In the genomic region with DNA sequence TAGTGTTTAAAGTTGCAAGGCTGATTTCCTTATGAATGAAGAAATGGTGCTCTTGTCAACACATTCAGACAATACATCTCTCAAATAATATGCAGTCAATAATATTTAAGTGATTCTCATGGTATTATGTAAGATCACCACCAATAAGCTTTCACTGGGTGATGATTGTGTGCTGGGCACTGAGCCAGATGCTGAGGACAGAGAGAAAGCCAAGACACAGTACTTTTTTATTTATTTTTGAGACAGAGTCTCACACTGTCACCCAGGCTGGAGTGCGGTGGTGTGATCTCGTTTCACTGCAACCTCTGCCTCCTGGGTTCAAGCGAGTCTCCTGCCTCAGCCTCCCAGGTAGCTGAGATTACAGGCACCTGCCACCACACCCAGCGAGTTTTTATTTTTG, we compare ENCODE assay signal across 12 cellular contexts.
"Had no signal": no experiment of that assay in that cellular context is flagged by ENCODE, and none has a peak within 500 bp of the region (broad histone marks: within the 10 kb centered on the region; RNA-seq: fewer than 3 reads in every experiment).

No MANE protein-coding gene starts in this region.

- H3K27ac ChIP-seq: gastroesophageal sphincter, testis had no signal

- H3K9me3 Mint-ChIP-seq: activated naive CD4-positive, alpha-beta T cell treated with anti-CD3 and anti-CD28 coated beads, Interleukin-2, amount 50 U/mL, for 24 hours; activated T-helper 17 cell treated with anti-CD3 and anti-CD28 coated beads, Interleukin-2, amount 50 U/mL, for 72 hours; neural crest cell; stimulated activated naive CD8-positive, alpha-beta T cell treated with anti-CD3 and anti-CD28 coated beads, Interleukin-15, Interleukin-2, amounts not matched to agents 100 ng/mL and 50 ng/mL, for 24 hours had no signal

- H3K4me1 Mint-ChIP-seq: activated naive CD4-positive, alpha-beta T cell treated with anti-CD3 and anti-CD28 coated beads, Interleukin-2, amount 50 U/mL, for 24 hours; activated T-helper 17 cell treated with anti-CD3 and anti-CD28 coated beads, Interleukin-2, amount 50 U/mL, for 72 hours; central memory CD8-positive, alpha-beta T cell; neural crest cell had no signal

- ATAC-seq: activated CD8-positive, alpha-beta T cell treated with anti-CD3 and anti-CD28 coated beads, Interleukin-2, amount 10 ng/mL, durations not matched to agents 7 days and 5 days; activated T-helper 17 cell treated with anti-CD3 and anti-CD28 coated beads, Interleukin-2, amount 50 U/mL, for 72 hours; gastroesophageal sphincter; left ventricle myocardium superior had no signal

- H3K27me3 Mint-ChIP-seq: activated T-helper 17 cell treated with anti-CD3 and anti-CD28 coated beads, Interleukin-2, amount 50 U/mL, for 72 hours; central memory CD8-positive, alpha-beta T cell; stimulated activated naive CD8-positive, alpha-beta T cell treated with anti-CD3 and anti-CD28 coated beads, Interleukin-15, Interleukin-2, amounts not matched to agents 100 ng/mL and 50 ng/mL, for 24 hours had no signal

- DNase-seq: activated CD4-positive, alpha-beta T cell treated with anti-CD3 and anti-CD28 coated beads for 4 hours; activated CD8-positive, alpha-beta T cell treated with anti-CD3 and anti-CD28 coated beads, Interleukin-2, amount 10 ng/mL, durations not matched to agents 7 days and 5 days; effector memory CD4-positive, alpha-beta T cell; left ventricle myocardium superior; stimulated activated CD4-positive, alpha-beta T cell treated with anti-CD3 and anti-CD28 coated beads, Interleukin-4, amount 100 ng/mL, for 1 hour; testis had no signal

- H3K27ac Mint-ChIP-seq: activated CD8-positive, alpha-beta T cell treated with anti-CD3 and anti-CD28 coated beads, Interleukin-2, amount 10 ng/mL, durations not matched to agents 7 days and 5 days; activated naive CD4-positive, alpha-beta T cell treated with anti-CD3 and anti-CD28 coated beads, Interleukin-2, amount 50 U/mL, for 24 hours; activated T-helper 17 cell treated with anti-CD3 and anti-CD28 coated beads, Interleukin-2, amount 50 U/mL, for 72 hours; stimulated activated naive CD8-positive, alpha-beta T cell treated with anti-CD3 and anti-CD28 coated beads, Interleukin-15, Interleukin-2, amounts not matched to agents 100 ng/mL and 50 ng/mL, for 24 hours had no signal

- H3K36me3 Mint-ChIP-seq: activated naive CD4-positive, alpha-beta T cell treated with anti-CD3 and anti-CD28 coated beads, Interleukin-2, amount 50 U/mL, for 24 hours had no signal

- H3K4me3 ChIP-seq: gastroesophageal sphincter, testis had no signal

- H3K9me3 ChIP-seq: gastroesophageal sphincter, testis had no signal

- H3K4me3 Mint-ChIP-seq: activated CD8-positive, alpha-beta T cell treated with anti-CD3 and anti-CD28 coated beads, Interleukin-2, amount 10 ng/mL, durations not matched to agents 7 days and 5 days; activated naive CD4-positive, alpha-beta T cell treated with anti-CD3 and anti-CD28 coated beads, Interleukin-2, amount 50 U/mL, for 24 hours; activated T-helper 17 cell treated with anti-CD3 and anti-CD28 coated beads, Interleukin-2, amount 50 U/mL, for 72 hours; central memory CD8-positive, alpha-beta T cell; neural crest cell; stimulated activated naive CD8-positive, alpha-beta T cell treated with anti-CD3 and anti-CD28 coated beads, Interleukin-15, Interleukin-2, amounts not matched to agents 100 ng/mL and 50 ng/mL, for 24 hours had no signal

- H3K27me3 ChIP-seq: gastroesophageal sphincter, testis had no signal
